Comparison of ENCODE assay signal across 20 cellular contexts in genomic region chr10:94036664-94037033, GRCh38.
"Had no signal": no experiment of that assay in that cellular context is flagged by ENCODE, and none has a peak within 500 bp of the region (broad histone marks: within the 10 kb centered on the region; RNA-seq: fewer than 3 reads in every experiment).

No MANE protein-coding gene starts in this region.

- H3K4me1 Mint-ChIP-seq: activated naive CD4-positive, alpha-beta T cell treated with anti-CD3 and anti-CD28 coated beads, Interleukin-2, amount 50 U/mL, for 24 hours; stimulated activated naive CD8-positive, alpha-beta T cell treated with anti-CD3 and anti-CD28 coated beads, Interleukin-15, amount 100 ng/mL, for 72 hours had no signal

- ATAC-seq: effector memory CD8-positive, alpha-beta T cell; mucosa of descending colon; right lobe of liver; stimulated activated naive CD8-positive, alpha-beta T cell treated with anti-CD3 and anti-CD28 coated beads, Interleukin-15, amount 100 ng/mL, for 72 hours had no signal

- H3K27ac Mint-ChIP-seq: activated naive CD4-positive, alpha-beta T cell treated with anti-CD3 and anti-CD28 coated beads, Interleukin-2, amount 50 U/mL, for 24 hours; effector memory CD8-positive, alpha-beta T cell; memory B cell; naive B cell; stimulated activated naive CD8-positive, alpha-beta T cell treated with anti-CD3 and anti-CD28 coated beads, Interleukin-15, amount 100 ng/mL, for 72 hours; type B pancreatic cell had no signal

- DNase-seq: activated CD4-positive, alpha-beta T cell treated with anti-CD3 and anti-CD28 coated beads, Interleukin-2, amount 50 U/mL, for 48 hours; activated gamma-delta T cell; effector memory CD8-positive, alpha-beta T cell; kidney; left ventricle myocardium inferior; mucosa of descending colon; naive B cell; ovary; right lobe of liver; small intestine; stimulated activated CD4-positive, alpha-beta T cell treated with anti-CD3 and anti-CD28 coated beads, Interleukin-15, amount 100 ng/mL, for 24 hours; stimulated activated CD4-positive, alpha-beta T cell treated with anti-CD3 and anti-CD28 coated beads, Interleukin-2, amount 100 ng/mL, for 48 hours; stimulated activated naive CD8-positive, alpha-beta T cell treated with anti-CD3 and anti-CD28 coated beads, Interleukin-15, amount 100 ng/mL, for 72 hours; T-helper 2 cell had no signal

- H3K4me1 ChIP-seq: left ventricle myocardium inferior, right lobe of liver, suprapubic skin had no signal

- H3K36me3 Mint-ChIP-seq: activated naive CD4-positive, alpha-beta T cell treated with anti-CD3 and anti-CD28 coated beads, Interleukin-2, amount 50 U/mL, for 24 hours; memory B cell had no signal

- H3K27ac ChIP-seq: cardiac muscle cell, hepatocyte, left ventricle myocardium inferior, ovary, right lobe of liver, suprapubic skin had no signal

- H3K4me3 ChIP-seq: cardiac muscle cell, hepatocyte, left ventricle myocardium inferior, mucosa of descending colon, ovary, right lobe of liver, suprapubic skin had no signal

- H3K27me3 Mint-ChIP-seq: type B pancreatic cell had no signal

- H3K36me3 ChIP-seq: cardiac muscle cell, ovary, right lobe of liver, suprapubic skin had no signal

- H3K9me3 ChIP-seq: left ventricle myocardium inferior, mucosa of descending colon, ovary, right lobe of liver, suprapubic skin had no signal

- H3K27me3 ChIP-seq: cardiac muscle cell, hepatocyte, ovary, right lobe of liver, suprapubic skin had no signal

- H3K9me3 Mint-ChIP-seq: type B pancreatic cell had no signal

- H3K4me3 Mint-ChIP-seq: activated naive CD4-positive, alpha-beta T cell treated with anti-CD3 and anti-CD28 coated beads, Interleukin-2, amount 50 U/mL, for 24 hours; effector memory CD8-positive, alpha-beta T cell; memory B cell; naive B cell; stimulated activated naive CD8-positive, alpha-beta T cell treated with anti-CD3 and anti-CD28 coated beads, Interleukin-15, amount 100 ng/mL, for 72 hours had no signal
